In genomic region chr13:74077375-74077774, GRCh38 we compare ENCODE assay signal across 12 cellular contexts.
"Had no signal": no experiment of that assay in that cellular context is flagged by ENCODE, and none has a peak within 500 bp of the region (broad histone marks: within the 10 kb centered on the region; RNA-seq: fewer than 3 reads in every experiment).

No MANE protein-coding gene starts in this region.

- H3K4me3 Mint-ChIP-seq: activated B cell treated with CpG ODN at 0.5 μM for 24 hours; activated CD4-positive, alpha-beta T cell treated with anti-CD3 and anti-CD28 coated beads, Interleukin-2, amount 10 ng/mL, durations not matched to agents 24 days and 14 days; activated naive CD4-positive, alpha-beta T cell treated with anti-CD3 and anti-CD28 coated beads, Interleukin-2, amount 10 ng/mL, durations not matched to agents 7 days and 5 days; memory B cell had no signal

- H3K36me3 ChIP-seq: pancreas, SJSA1 had no signal

- H3K27ac Mint-ChIP-seq: activated B cell treated with CpG ODN at 0.5 μM for 24 hours; activated CD4-positive, alpha-beta T cell treated with anti-CD3 and anti-CD28 coated beads, Interleukin-2, amount 10 ng/mL, durations not matched to agents 24 days and 14 days; activated naive CD4-positive, alpha-beta T cell treated with anti-CD3 and anti-CD28 coated beads, Interleukin-2, amount 10 ng/mL, durations not matched to agents 7 days and 5 days had no signal

- ATAC-seq: pancreas had no signal

- H3K9me3 Mint-ChIP-seq: activated B cell treated with CpG ODN at 0.5 μM for 24 hours had no signal

- DNase-seq: activated B cell treated with CpG ODN at 0.5 μM for 24 hours; activated CD4-positive, alpha-beta T cell treated with anti-CD3 and anti-CD28 coated beads, Interleukin-2, amount 10 ng/mL, durations not matched to agents 24 days and 14 days; activated naive CD4-positive, alpha-beta T cell treated with anti-CD3 and anti-CD28 coated beads, Interleukin-2, amount 10 ng/mL, durations not matched to agents 7 days and 5 days; erythroblast; left ventricle myocardium superior; pancreas; stimulated activated CD4-positive, alpha-beta T cell treated with anti-CD3 and anti-CD28 coated beads, Interleukin-4, amount 100 ng/mL, for 1 hour; stimulated activated naive CD4-positive, alpha-beta T cell; T-helper 2 cell had no signal

- H3K9me3 ChIP-seq: pancreas, SJSA1 had no signal

- H3K27ac ChIP-seq: hepatocyte, pancreas, SJSA1 had no signal

- H3K4me1 ChIP-seq: pancreas had no signal

- H3K27me3 Mint-ChIP-seq: activated B cell treated with CpG ODN at 0.5 μM for 24 hours; activated CD4-positive, alpha-beta T cell treated with anti-CD3 and anti-CD28 coated beads, Interleukin-2, amount 10 ng/mL, durations not matched to agents 24 days and 14 days; activated naive CD4-positive, alpha-beta T cell treated with anti-CD3 and anti-CD28 coated beads, Interleukin-2, amount 10 ng/mL, durations not matched to agents 7 days and 5 days; memory B cell had no signal

- H3K27me3 ChIP-seq: hepatocyte, pancreas, SJSA1 had no signal

- H3K4me3 ChIP-seq: hepatocyte, pancreas, SJSA1 had no signal
